In the genomic region with DNA sequence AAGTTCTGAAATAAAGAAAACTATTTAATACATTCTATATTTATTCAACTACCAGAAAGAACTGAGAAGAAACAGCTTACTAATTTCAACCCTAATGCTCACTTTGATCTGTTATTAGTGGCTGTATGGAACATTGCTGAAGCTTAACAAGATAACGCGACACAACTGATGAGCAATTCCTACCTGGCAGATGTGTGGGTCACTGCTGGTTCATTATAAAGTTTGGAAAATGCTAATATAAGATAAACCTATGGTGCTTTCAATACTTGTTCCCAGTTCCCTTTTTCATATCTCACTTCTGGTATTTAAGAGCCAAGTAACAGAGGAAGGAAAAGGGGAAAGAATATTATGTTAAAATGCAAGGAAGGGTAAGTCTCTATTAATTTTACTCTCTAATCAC, we compare ENCODE assay signal across 14 cellular contexts. TPM values are rescaled to one million over a fixed set of nuclear protein-coding genes. Genes with fewer than 3 reads are reported as not detected.
DNase-seq lines count a peak whose midpoint lies in the region; ATAC-seq, FAIRE-seq and TF ChIP-seq lines count a peak whose summit lies in the region.
"Had no signal": no experiment of that assay in that cellular context is flagged by ENCODE, and none has a peak within 500 bp of the region (broad histone marks: within the 10 kb centered on the region; RNA-seq: fewer than 3 reads in every experiment).

No MANE protein-coding gene starts in this region.

- no peak overlapping the region for H2AFZ ChIP-seq in GM12878 (ENCODE audit: control insufficient read depth, low read depth, low read length)

- no TSS peak for BruUV-seq in GM12878 (replicated peaks; lab: Mats Ljungman, UMichigan)

- no peak for DNase-seq in GM12878 (ENCODE audit: low read depth, low spot score)
- no peak for DNase-seq in midbrain (lab: John Stamatoyannopoulos, UW)
- no peak for DNase-seq in GM13977 (ENCODE audit: low spot score)
- DNase-seq in DMS53 (lab: John Stamatoyannopoulos, UW): no peak
- DNase-seq: glutamatergic neuron; psoas muscle; stimulated activated CD4-positive, alpha-beta T cell treated with anti-CD3 and anti-CD28 coated beads, Interleukin-2, amount 100 ng/mL, for 48 hours had no signal

- H4K20me1 ChIP-seq in GM12878 (ENCODE audit: control insufficient read depth, insufficient read depth): no peaks in the 10 kb centered on the region

- SMC1A ChIA-PET in GM12878 (lab: Charles Lee; ENCODE audit: uncharacterized antibody, unreplicated experiment): interaction anchor here (0.6 to 12.3 kb wide), 15 partner anchors 8 to 220 kb away, joined by 3 to 288 read pairs (median 5); partner anchors contain the start of gene CTSC

- RAD21 ChIA-PET in GM12878 (lab: Charles Lee; ENCODE audit: unreplicated experiment): interaction anchor here (0.6 to 16.2 kb wide), 9 partner anchors 11 to 149 kb away, joined by 3 to 299 read pairs (median 21); partner anchors contain the start of gene CTSC

- peak overlapping the region; percentile 67; the same call in 1 of the 2 replicates for H3K27ac ChIP-seq in GM12878 (ENCODE audit: control insufficient read depth, insufficient read depth)
- H3K27ac ChIP-seq: C4-2B, psoas muscle had no signal

- TF ChIP-seq EP300 in GM12878 (IDR thresholded peaks at IDR 0.05; ENCODE audit: borderline replicate concordance in 1 of 2, control insufficient read depth in 1 of 2, low read depth in 2 of 2, low read length in 2 of 2): peak; percentile 46 to 80; a peak in 1 of 4 replicates

- FAIRE-seq in GM12878 (lab: Jason Lieb, UNC): peak; percentile 49
- FAIRE-seq: HepG2 had no signal

- no peak overlapping the region for H3K4me2 ChIP-seq in GM12878 (ENCODE audit: control insufficient read depth, insufficient read depth)

- TF ChIP-seq CTCF in GM12878 (IDR thresholded peaks at IDR 0.05 in 2 of 3, conservative IDR thresholded peaks at IDR 0.05 in 1 of 3; ENCODE audit: control insufficient read depth in 2 of 3, extremely low read depth in 1 of 3, insufficient read depth in 1 of 3, low read depth in 3 of 3, low read length in 3 of 3): no peak
- no peak for TF ChIP-seq CTCF in GM13977 (IDR thresholded peaks at IDR 0.05; ENCODE audit: extremely low read depth, insufficient read depth, missing control alignments)

- WGBS in GM12878 (ENCODE audit: insufficient coverage, insufficient replicate concordance, low lambda C conversion rate, missing lambda C conversion rate): 0% methylated on average over 2 of the region's 2 CpGs

- no peaks in the 10 kb centered on the region for H3K27me3 ChIP-seq in GM12878 (replicated peaks in 1 of 2; ENCODE audit: control insufficient read depth in 2 of 2, insufficient read depth in 2 of 2, low read length in 1 of 2)

- peaks cover 1% of the 10 kb centered on the region; the same call in 2 of the 3 replicates for H3K9me3 ChIP-seq in GM12878 (replicated peaks; ENCODE audit: control insufficient read depth, insufficient read depth, low read length)
- H3K9me3 ChIP-seq: psoas muscle had no signal

- H3K36me3 ChIP-seq in GM12878 (ENCODE audit: control insufficient read depth in 2 of 2, insufficient read depth in 2 of 2, low read length in 1 of 2): peaks cover 2 to 22% of the 10 kb centered on the region in 2 experiments

- POLR2A ChIA-PET in GM12878 (lab: Charles Lee): interaction anchor here (0.6 to 8.7 kb wide), 9 partner anchors 8 to 175 kb away, joined by 3 to 68 read pairs (median 4); partner anchors contain the start of gene CTSC

- peaks cover 69% of the 10 kb centered on the region for H3K79me2 ChIP-seq in GM12878 (ENCODE audit: control insufficient read depth, insufficient read depth, low read length)

- in situ Hi-C loops in GM12878 (cut with MboI): no loop called here
- in situ Hi-C loops in GM13977 (cut with MboI; ENCODE audit: low pct_unique_long_range_greater_than_20kb, low sequenced_read_pairs, unreplicated experiment): no loop called here

- H3K9ac ChIP-seq in GM12878 (ENCODE audit: control insufficient read depth, insufficient read depth, low read length): no peak overlapping the region

- intact Hi-C loops in GM12878 (cut with micrococcal nuclease; ENCODE audit: unreplicated experiment): loop anchor here (2.0 to 5.0 kb wide), 2 partner anchors 16 to 95 kb away; no protein-coding TSS in a partner anchor

- peak overlapping the region; percentile 23; the same call in 1 of the 2 replicates for H3K4me3 ChIP-seq in GM12878
- H3K4me3 ChIP-seq: psoas muscle had no signal

- H3K4me1 ChIP-seq in GM12878 (ENCODE audit: control insufficient read depth, insufficient read depth, low read length): peaks cover 42% of the 10 kb centered on the region

- no peak for TF ChIP-seq RAD21 in GM12878 (IDR thresholded peaks at IDR 0.05; ENCODE audit: insufficient read depth, low read depth, low read length)

- TF ChIP-seq POLR2A in GM18505 (IDR thresholded peaks at IDR 0.05; ENCODE audit: borderline replicate concordance, extremely low read depth, insufficient read depth, insufficient read length) (no peak), GM12878 (IDR thresholded peaks at IDR 0.05; ENCODE audit: low read depth, low read length) (no peak)

- CTCF ChIA-PET in GM12878 (lab: Yijun Ruan, JAX): interaction anchor here (0.6 to 4.0 kb wide), 8 partner anchors 9 to 224 kb away, joined by 3 to 42 read pairs (median 4); partner anchors contain the start of gene CTSC

- peak; percentile 65 for ATAC-seq in GM18505 (IDR thresholded peaks at IDR 0.05; ENCODE audit: unreplicated experiment)
- ATAC-seq in GM21447 (IDR thresholded peaks at IDR 0.05; ENCODE audit: unreplicated experiment): peak; percentile 56
- ATAC-seq in HG03196 (IDR thresholded peaks at IDR 0.05; ENCODE audit: unreplicated experiment): peak; percentile 54
- peak; percentile 44 for ATAC-seq in GM12878
- no peak for ATAC-seq in SK-N-SH treated with all-trans-retinoic acid at 6 μM for 48 hours
- ATAC-seq: HCT116, HepG2, psoas muscle had no signal

TF ChIP-seq in GM12878, 131 proteins besides CTCF, POLR2A, EP300 and RAD21 (continues in another document):
- TF ChIP-seq, protein P1, sequence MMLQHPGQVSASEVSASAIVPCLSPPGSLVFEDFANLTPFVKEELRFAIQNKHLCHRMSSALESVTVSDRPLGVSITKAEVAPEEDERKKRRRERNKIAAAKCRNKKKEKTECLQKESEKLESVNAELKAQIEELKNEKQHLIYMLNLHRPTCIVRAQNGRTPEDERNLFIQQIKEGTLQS (IDR thresholded peaks at IDR 0.05; ENCODE audit: borderline replicate concordance, extremely low read depth, low read depth, low read length): no peak
- no peak for TF ChIP-seq SUZ12 (IDR thresholded peaks at IDR 0.05; ENCODE audit: unreplicated experiment)

TF ChIP-seq in SK-N-SH treated with all-trans-retinoic acid at 6 μM for 48 hours, 23 proteins besides CTCF, POLR2A, EP300 and RAD21:
- TF ChIP-seq, protein P2, sequence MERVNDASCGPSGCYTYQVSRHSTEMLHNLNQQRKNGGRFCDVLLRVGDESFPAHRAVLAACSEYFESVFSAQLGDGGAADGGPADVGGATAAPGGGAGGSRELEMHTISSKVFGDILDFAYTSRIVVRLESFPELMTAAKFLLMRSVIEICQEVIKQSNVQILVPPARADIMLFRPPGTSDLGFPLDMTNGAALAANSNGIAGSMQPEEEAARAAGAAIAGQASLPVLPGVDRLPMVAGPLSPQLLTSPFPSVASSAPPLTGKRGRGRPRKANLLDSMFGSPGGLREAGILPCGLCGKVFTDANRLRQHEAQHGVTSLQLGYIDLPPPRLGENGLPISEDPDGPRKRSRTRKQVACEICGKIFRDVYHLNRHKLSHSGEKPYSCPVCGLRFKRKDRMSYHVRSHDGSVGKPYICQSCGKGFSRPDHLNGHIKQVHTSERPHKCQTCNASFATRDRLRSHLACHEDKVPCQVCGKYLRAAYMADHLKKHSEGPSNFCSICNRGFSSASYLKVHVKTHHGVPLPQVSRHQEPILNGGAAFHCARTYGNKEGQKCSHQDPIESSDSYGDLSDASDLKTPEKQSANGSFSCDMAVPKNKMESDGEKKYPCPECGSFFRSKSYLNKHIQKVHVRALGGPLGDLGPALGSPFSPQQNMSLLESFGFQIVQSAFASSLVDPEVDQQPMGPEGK (CRISPR knock-in tag; IDR thresholded peaks at IDR 0.05; ENCODE audit: borderline replicate concordance): no peak
- TF ChIP-seq ZNF8 (CRISPR knock-in tag; IDR thresholded peaks at IDR 0.05) (no peak), ZNF565 (CRISPR knock-in tag; conservative IDR thresholded peaks at IDR 0.05; ENCODE audit: low read depth) (no peak)
- TF ChIP-seq, protein P3, sequence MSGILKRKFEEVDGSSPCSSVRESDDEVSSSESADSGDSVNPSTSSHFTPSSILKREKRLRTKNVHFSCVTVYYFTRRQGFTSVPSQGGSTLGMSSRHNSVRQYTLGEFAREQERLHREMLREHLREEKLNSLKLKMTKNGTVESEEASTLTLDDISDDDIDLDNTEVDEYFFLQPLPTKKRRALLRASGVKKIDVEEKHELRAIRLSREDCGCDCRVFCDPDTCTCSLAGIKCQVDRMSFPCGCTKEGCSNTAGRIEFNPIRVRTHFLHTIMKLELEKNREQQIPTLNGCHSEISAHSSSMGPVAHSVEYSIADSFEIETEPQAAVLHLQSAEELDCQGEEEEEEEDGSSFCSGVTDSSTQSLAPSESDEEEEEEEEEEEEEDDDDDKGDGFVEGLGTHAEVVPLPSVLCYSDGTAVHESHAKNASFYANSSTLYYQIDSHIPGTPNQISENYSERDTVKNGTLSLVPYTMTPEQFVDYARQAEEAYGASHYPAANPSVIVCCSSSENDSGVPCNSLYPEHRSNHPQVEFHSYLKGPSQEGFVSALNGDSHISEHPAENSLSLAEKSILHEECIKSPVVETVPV (CRISPR knock-in tag; IDR thresholded peaks at IDR 0.05): no peak

RNA-seq across cellular contexts. Expression of gene CTSC, which starts 10.5 kb away (rescaled TPM):
- 650 and 670 TPM in 2 replicates for total RNA-seq in GM12878 (2013; cell fraction: nucleolus; rRNA removed)
- total RNA-seq in GM12878 (2014; rRNA removed) (333 and 334 TPM in 2 replicates), GM12878 (2014; rRNA removed; fragmentation: Illumina TruSeq; extraction: Trizol) (342 and 372 TPM in 2 replicates), GM12878 (2021) (359 and 381 TPM in 2 replicates)
- polyA plus RNA-seq in GM12878 (2011; ENCODE audit: low read depth): 352 TPM
- polyA plus RNA-seq in GM12878 (2011; rRNA removed) (478 and 566 TPM in 2 replicates), GM12878 (2014; fragmentation: Illumina TruSeq; extraction: Trizol) (327 and 404 TPM in 2 replicates), GM12878 (2014; fragmentation: Nextera tagmentation; extraction: Ambion mirVana) (1,000 to 10,000 TPM in 1 of 2 experiments, 100 to 1,000 TPM in 1; 709 to 1,123 TPM), GM12878 (2014; rRNA removed) (277 and 289 TPM in 2 replicates), GM12878 (2016; fragmentation: Nextera tagmentation; extraction: Ambion mirVana) (100 to 1,000 TPM; 814 to 865 TPM)
- 325 and 335 TPM in 2 replicates for polyA plus RNA-seq in GM12878 (2011; cell fraction: cytosol; rRNA removed)
- 201 and 223 TPM in 2 replicates for polyA plus RNA-seq in GM12878 (2011; cell fraction: nucleus; rRNA removed)
- polyA plus RNA-seq in GM12878 (2012): 359 and 451 TPM in 2 replicates
- 215 and 312 TPM in 2 replicates for polyA minus RNA-seq in GM12878 (2011; rRNA and poly(A)+ RNA removed)
- 262 and 269 TPM in 2 replicates for polyA minus RNA-seq in GM12878 (2011; cell fraction: cytosol; rRNA and poly(A)+ RNA removed)
- polyA minus RNA-seq in GM12878 (2011; cell fraction: nucleus; rRNA and poly(A)+ RNA removed): 301 and 500 TPM in 2 replicates
